In the genomic region with DNA sequence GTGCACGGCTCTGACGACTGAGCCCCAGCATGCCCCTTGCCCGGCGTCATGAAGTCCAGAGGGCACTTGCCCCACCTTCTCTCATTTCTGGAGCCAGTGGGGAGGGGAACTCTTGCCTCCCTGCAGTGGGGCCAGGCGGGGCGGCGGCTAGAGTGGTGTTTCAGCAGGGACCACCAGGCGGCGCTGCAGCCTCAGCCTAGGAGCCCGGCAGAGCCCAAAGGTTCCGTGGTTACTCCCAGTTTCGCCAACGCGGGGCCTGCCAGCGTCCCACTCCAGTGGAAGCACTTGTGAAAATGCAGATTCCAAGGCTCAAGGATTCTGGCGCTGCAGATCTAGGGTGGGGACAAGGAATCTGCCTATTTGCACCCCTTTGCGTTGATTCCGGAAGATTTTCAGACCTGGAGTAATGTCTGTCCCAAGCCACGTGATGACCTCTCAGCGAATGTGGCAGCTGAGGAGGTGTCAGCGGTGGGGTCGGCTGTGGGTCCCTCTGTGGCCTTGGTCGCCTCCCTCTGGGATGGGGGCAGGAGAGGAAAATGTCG, we compare ENCODE assay signal across 8 cellular contexts. TPM values are rescaled to one million over a fixed set of nuclear protein-coding genes. Genes with fewer than 3 reads are reported as not detected.
A peak's percentile ranks its signal among the peaks of the same experiment; 100 is the strongest.
DNase-seq lines count a peak whose midpoint lies in the region; ATAC-seq and TF ChIP-seq lines count a peak whose summit lies in the region.

No MANE protein-coding gene starts in this region.

- no peak for TF ChIP-seq POLR2A in gastroesophageal sphincter (IDR thresholded peaks at IDR 0.05)

- TF ChIP-seq CTCF in gastroesophageal sphincter (IDR thresholded peaks at IDR 0.05) (peak; percentile 98 to 99 (median 98)), neutrophil (IDR thresholded peaks at IDR 0.05) (peak; percentile 70)

- H3K9me3 ChIP-seq in HUES64 (ENCODE audit: insufficient read depth, low read depth, low read length) (no peaks in the 10 kb centered on the region), gastroesophageal sphincter (no peaks in the 10 kb centered on the region), neutrophil (no peaks in the 10 kb centered on the region), aorta (ENCODE audit: control insufficient read depth, low read length) (no peaks in the 10 kb centered on the region)

- H3K27me3 ChIP-seq in HUES64 (ENCODE audit: insufficient read depth, low read length) (peaks cover 9% of the 10 kb centered on the region), gastroesophageal sphincter (no peaks in the 10 kb centered on the region), neutrophil (no peaks in the 10 kb centered on the region), aorta (ENCODE audit: control insufficient read depth in 1 of 2, insufficient read depth in 2 of 2, low read length in 1 of 2) (no peaks in the 10 kb centered on the region)

- no peak overlapping the region for H3K27ac ChIP-seq in HUES64 (ENCODE audit: low read depth, low read length)
- H3K27ac ChIP-seq in gastroesophageal sphincter = no peak overlapping the region
- no peak overlapping the region for H3K27ac ChIP-seq in neutrophil
- no peak overlapping the region for H3K27ac ChIP-seq in aorta (ENCODE audit: low read depth in 1 of 2, low read length in 2 of 2)

- DNase-seq in ELR (ENCODE audit: low read depth) (peak; percentile 66), RKO (ENCODE audit: low spot score) (peak; percentile 47), activated gamma-delta T cell treated with Interleukin-2 at 50 U/mL for 16 hours (peak; percentile 42), aorta (peak; percentile 81 to 95)

- no peaks in the 10 kb centered on the region for H3K36me3 ChIP-seq in HUES64 (ENCODE audit: insufficient read depth, low read length)
- peaks cover 0 to 22% of the 10 kb centered on the region in 2 donors for H3K36me3 ChIP-seq in gastroesophageal sphincter
- peaks cover 54% of the 10 kb centered on the region for H3K36me3 ChIP-seq in neutrophil
- H3K36me3 ChIP-seq in aorta (ENCODE audit: control insufficient read depth in 1 of 2, insufficient read depth in 2 of 2, low read length in 1 of 2) = no peaks in the 10 kb centered on the region

- H3K4me1 ChIP-seq in HUES64 (ENCODE audit: insufficient read depth, low read length) = no peaks in the 10 kb centered on the region; the same call in 1 of the 2 replicates
- peaks cover 0 to 39% (median 5%) of the 10 kb centered on the region in 3 donors for H3K4me1 ChIP-seq in gastroesophageal sphincter
- peaks cover 48 to 53% of the 10 kb centered on the region in 2 experiments for H3K4me1 ChIP-seq in neutrophil (ENCODE audit: control insufficient read depth in 1 of 2, insufficient read depth in 1 of 2, low read depth in 1 of 2, low read length in 1 of 2)
- H3K4me1 ChIP-seq in aorta (ENCODE audit: control insufficient read depth in 1 of 2, insufficient read depth in 2 of 2, low read length in 2 of 2) = no peaks in the 10 kb centered on the region

- WGBS in HUES64 = 13% methylated on average over 24 of the region's 24 CpGs
- WGBS in gastroesophageal sphincter (ENCODE audit: low coverage in 1 of 2), 2 donors = 9 to 20% methylated on average over 9 to 14 of the region's 24 CpGs
- WGBS in aorta, 2 donors = 25 to 27% methylated on average over 24 of the region's 24 CpGs

- H3K4me3 ChIP-seq in HUES64 (ENCODE audit: low read length) (peak overlapping the region; percentile 49), gastroesophageal sphincter (no peak overlapping the region), neutrophil (ENCODE audit: low read depth in 1 of 2, low read length in 1 of 2) (no peak overlapping the region), aorta (ENCODE audit: low read length in 2 of 2) (no peak overlapping the region)

- H3K9ac ChIP-seq in HUES64 (ENCODE audit: low read depth, low read length) = no peak overlapping the region

- ATAC-seq in gastroesophageal sphincter = peak; percentile 74
- ATAC-seq in aorta (ENCODE audit: low FRiP score) = peak; percentile 89
- no peak for ATAC-seq in HG03565 (IDR thresholded peaks at IDR 0.05; ENCODE audit: unreplicated experiment)

- intact Hi-C loops in aorta (cut with DNase I) = loop anchor here (1.0 to 10.0 kb wide), 5 partner anchors 106 to 484 kb away; a partner anchor contains a TSS

- no peak for TF ChIP-seq EP300 in gastroesophageal sphincter (IDR thresholded peaks at IDR 0.05)

RNA-seq across cellular contexts. Expression of a gene that starts 55.7 kb away (rescaled TPM):
- 6.9 TPM for polyA plus RNA-seq in HUES64 (2013, experiment 1 of 2)
- polyA plus RNA-seq in HUES64 (2013, experiment 2 of 2) = 7.4 TPM
- total RNA-seq in gastroesophageal sphincter = 10 to 100 TPM; 12.7 to 24.0 (median 19.1) TPM
- 10 to 100 TPM; 44.1 to 64.6 TPM for total RNA-seq in aorta
- 10 to 100 TPM; 21.0 to 48.2 TPM for polyA plus RNA-seq in aorta
